27 cellular contexts compared by ENCODE assay signal in genomic region chr1:17795836-17796645, GRCh38. TPM values are rescaled to one million over a fixed set of nuclear protein-coding genes. Genes with fewer than 3 reads are reported as not detected.
DNase-seq lines count a peak whose midpoint lies in the region; ATAC-seq and TF ChIP-seq lines count a peak whose summit lies in the region.
"Had no signal": no experiment of that assay in that cellular context is flagged by ENCODE, and none has a peak within 500 bp of the region (broad histone marks: within the 10 kb centered on the region; RNA-seq: fewer than 3 reads in every experiment).

No MANE protein-coding gene starts in this region.

- no peak for ATAC-seq in DND-41 (ENCODE audit: insufficient read depth, low read depth)
- ATAC-seq in HG03342 (IDR thresholded peaks at IDR 0.05; ENCODE audit: unreplicated experiment): no peak
- no peak for ATAC-seq in GM21360 (IDR thresholded peaks at IDR 0.05; ENCODE audit: unreplicated experiment)
- ATAC-seq: activated naive CD8-positive, alpha-beta T cell treated with anti-CD3 and anti-CD28 coated beads, Interleukin-2, amount 50 U/mL, for 24 hours; K562; left lobe of liver; Right ventricle myocardium inferior had no signal

- no peaks in the 10 kb centered on the region for H3K9me2 ChIP-seq in Loucy (replicated peaks; ENCODE audit: low read depth, low read length)

- H3K4me1 ChIP-seq in DND-41 (ENCODE audit: insufficient read depth, low read length): no peaks in the 10 kb centered on the region
- H3K4me1 ChIP-seq in Loucy (ENCODE audit: insufficient read depth, low read length, poor library complexity, severe bottlenecking): no peaks in the 10 kb centered on the region
- H3K4me1 ChIP-seq: esophagus muscularis mucosa, vagina had no signal

- H3K27me3 ChIP-seq in DND-41 (ENCODE audit: insufficient read depth, low read length, poor library complexity): peaks cover 3% of the 10 kb centered on the region
- no peaks in the 10 kb centered on the region for H3K27me3 ChIP-seq in Loucy (ENCODE audit: insufficient read depth, low read length, poor library complexity, severe bottlenecking)
- no peaks in the 10 kb centered on the region; the same call in 1 of the 2 replicates for H3K27me3 ChIP-seq in H7 (ENCODE audit: control insufficient read depth, insufficient read depth, low read length)
- H3K27me3 ChIP-seq: MG63, vagina had no signal

- H3K9me3 ChIP-seq in DND-41 (ENCODE audit: insufficient read depth, low read length, severe bottlenecking) (no peaks in the 10 kb centered on the region), Loucy (ENCODE audit: insufficient read depth, low read depth, low read length) (no peaks in the 10 kb centered on the region; the same call in 1 of the 2 replicates)
- H3K9me3 ChIP-seq: esophagus muscularis mucosa, MG63, thoracic aorta, vagina had no signal

- H4K20me1 ChIP-seq in DND-41 (ENCODE audit: insufficient read depth, low read length) (no peaks in the 10 kb centered on the region; the same call in 1 of the 2 replicates), Loucy (ENCODE audit: insufficient read depth, low read length, poor library complexity, severe bottlenecking) (no peaks in the 10 kb centered on the region)

- TF ChIP-seq CTCF in DND-41 (IDR thresholded peaks at IDR 0.05; ENCODE audit: borderline replicate concordance, extremely low read depth, low read length, poor library complexity, severe bottlenecking) (no peak), Loucy (conservative IDR thresholded peaks at IDR 0.05; ENCODE audit: low read length) (no peak)

- no peak overlapping the region for H3K4me3 ChIP-seq in DND-41 (ENCODE audit: low read depth in 1 of 2, low read length in 2 of 2)
- H3K4me3 ChIP-seq in Loucy (ENCODE audit: low read length, poor library complexity, severe bottlenecking): no peak overlapping the region
- no peak overlapping the region for H3K4me3 ChIP-seq in H7 (ENCODE audit: insufficient read depth, low read depth, low read length)
- H3K4me3 ChIP-seq: esophagus muscularis mucosa, K562, MG63, PC-9, thoracic aorta, vagina had no signal

- H3K36me3 ChIP-seq in DND-41 (ENCODE audit: insufficient read depth, low read length) (no peaks in the 10 kb centered on the region), Loucy (ENCODE audit: insufficient read depth, low read length) (no peaks in the 10 kb centered on the region), H7 (replicated peaks; ENCODE audit: control insufficient read depth, insufficient read depth, low read length) (no peaks in the 10 kb centered on the region)
- H3K36me3 ChIP-seq: esophagus muscularis mucosa, MG63, thoracic aorta, vagina had no signal

- H3K9ac ChIP-seq in DND-41 (ENCODE audit: low read depth, low read length) (no peak overlapping the region), Loucy (ENCODE audit: low read depth, low read length, poor library complexity, severe bottlenecking) (no peak overlapping the region)

- DNase-seq in DND-41: peak; percentile 9
- DNase-seq in NCI-H524 treated with DMSO at 0.1 percent for 48 hours (lab: John Stamatoyannopoulos, UW): peak; percentile 77
- peak; percentile 53 for DNase-seq in mesenteric fat pad (ENCODE audit: low spot score)
- no peak for DNase-seq in stimulated activated CD4-positive, alpha-beta T cell treated with anti-CD3 and anti-CD28 coated beads, Interleukin-2, amount 100 ng/mL, for 24 hours
- no peak for DNase-seq in H7
- DNase-seq: activated CD4-positive, alpha-beta T cell treated with anti-CD3 and anti-CD28 coated beads for 4 hours; activated naive CD8-positive, alpha-beta T cell treated with anti-CD3 and anti-CD28 coated beads, Interleukin-2, amount 50 U/mL, for 24 hours; activated T-cell treated with anti-CD3 and anti-CD28 coated beads, Interleukin-2, amount 50 U/mL, for 24 hours; CD4-positive, CD25-positive, alpha-beta regulatory T cell; central memory CD4-positive, alpha-beta T cell; dermis blood vessel endothelial cell; foreskin melanocyte; GOT3; MG63; naive B cell; PC-9; T-helper 2 cell had no signal

- H3K4me2 ChIP-seq in DND-41 (ENCODE audit: insufficient read depth, low read length) (no peak overlapping the region), Loucy (ENCODE audit: low read depth, low read length, poor library complexity, severe bottlenecking) (peak overlapping the region; percentile 29)
- H3K4me2 ChIP-seq: PC-9 had no signal

- H3F3A ChIP-seq in Loucy (ENCODE audit: low read depth): no peaks in the 10 kb centered on the region

- H3K79me2 ChIP-seq in DND-41 (ENCODE audit: insufficient read depth, low read length): no peaks in the 10 kb centered on the region
- no peaks in the 10 kb centered on the region for H3K79me2 ChIP-seq in Loucy (ENCODE audit: insufficient read depth, low read length)

- H2AFZ ChIP-seq in DND-41 (ENCODE audit: low read depth, low read length) (no peak overlapping the region), Loucy (ENCODE audit: low read length) (no peak overlapping the region)
- H2AFZ ChIP-seq: PC-9 had no signal

- H3K27ac ChIP-seq in DND-41 (ENCODE audit: low read length): no peak overlapping the region
- H3K27ac ChIP-seq: esophagus muscularis mucosa, PC-9, thoracic aorta, vagina had no signal

RNA-seq across cellular contexts. Expression of gene ACTL8, which starts 40.9 kb away (rescaled TPM):
- not detected for total RNA-seq in mesenteric fat pad
- 0.97 and 1.4 TPM in 2 replicates for total RNA-seq in H7 (2014; rRNA removed; shearing (Covaris generic))
- total RNA-seq: activated CD8-positive, alpha-beta memory T cell treated with anti-CD3 and anti-CD28 coated beads for 36 hours; CD4-positive, CD25-positive, alpha-beta regulatory T cell; dermis blood vessel endothelial cell; esophagus muscularis mucosa; left lobe of liver; Right ventricle myocardium inferior; thoracic aorta; vagina had no signal

Comparison
In these comparisons a context has a peak if more than half of its experiments do, and no peak if none do; other contexts are left out.
1. DNase-seq: peak in DND-41 (single experiment), NCI-H524 treated with DMSO at 0.1 percent for 48 hours (single experiment) and mesenteric fat pad (single experiment); none in stimulated activated CD4-positive, alpha-beta T cell treated with anti-CD3 and anti-CD28 coated beads, Interleukin-2, amount 100 ng/mL, for 24 hours (0 of 2) and H7 (single experiment).